In the genomic region with DNA sequence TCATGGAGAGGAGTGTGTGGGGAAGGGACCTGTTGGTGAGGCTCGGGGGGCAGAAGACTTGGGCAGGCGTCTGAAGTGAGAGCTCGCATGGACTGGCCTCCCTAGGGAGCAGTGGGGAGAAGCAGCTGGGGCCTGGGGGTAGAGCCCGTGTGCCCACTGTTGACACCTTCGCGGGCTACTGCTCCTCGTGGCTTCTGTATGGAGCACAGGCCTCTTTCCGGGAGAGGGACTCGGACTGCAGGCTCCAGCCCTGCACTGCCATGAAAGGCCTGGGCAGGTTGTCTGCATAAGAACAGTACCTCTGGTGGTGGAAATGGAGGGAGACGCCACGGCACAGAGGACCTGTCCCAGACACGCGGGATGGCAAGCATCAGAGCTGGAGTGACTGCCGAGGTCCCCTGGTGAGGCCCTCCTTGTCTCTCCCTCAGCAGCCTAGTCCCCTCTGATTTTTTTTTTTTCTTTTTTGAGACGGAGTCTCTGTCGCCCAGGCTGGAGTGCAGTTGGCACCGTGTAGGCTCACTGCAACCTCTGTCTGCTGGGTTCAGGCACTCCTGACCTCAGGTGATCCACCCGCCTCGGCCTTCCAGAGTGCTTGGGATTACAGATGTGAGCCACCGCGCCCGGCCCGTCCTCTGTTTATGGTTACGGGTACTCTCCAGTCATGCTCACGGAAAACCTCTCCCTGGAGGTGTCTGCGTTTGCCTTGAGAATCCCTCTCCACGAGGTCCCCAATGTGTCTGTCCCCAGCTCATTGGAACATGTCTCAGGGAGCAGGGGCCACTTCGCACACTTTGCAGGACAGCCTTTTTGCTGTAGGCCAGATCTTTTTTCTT, we compare ENCODE assay signal across 1 cellular context.
TF ChIP-seq lines count a peak whose summit lies in the region.

No MANE protein-coding gene starts in this region.

TF ChIP-seq in GM23338, 12 proteins besides CTCF, POLR2A, EP300 and RAD21 (continued from another document):
- TF ChIP-seq ZNF462 (CRISPR knock-in tag; IDR thresholded peaks at IDR 0.05) (no peak), ZNF331 (CRISPR knock-in tag; IDR thresholded peaks at IDR 0.05; ENCODE audit: low read depth) (no peak), EZH2phosphoT487 (IDR thresholded peaks at IDR 0.05; ENCODE audit: unreplicated experiment) (no peak), EZH2 (IDR thresholded peaks at IDR 0.05; ENCODE audit: low read depth, unreplicated experiment) (no peak)
